13 cellular contexts compared by ENCODE assay signal in the genomic region with DNA sequence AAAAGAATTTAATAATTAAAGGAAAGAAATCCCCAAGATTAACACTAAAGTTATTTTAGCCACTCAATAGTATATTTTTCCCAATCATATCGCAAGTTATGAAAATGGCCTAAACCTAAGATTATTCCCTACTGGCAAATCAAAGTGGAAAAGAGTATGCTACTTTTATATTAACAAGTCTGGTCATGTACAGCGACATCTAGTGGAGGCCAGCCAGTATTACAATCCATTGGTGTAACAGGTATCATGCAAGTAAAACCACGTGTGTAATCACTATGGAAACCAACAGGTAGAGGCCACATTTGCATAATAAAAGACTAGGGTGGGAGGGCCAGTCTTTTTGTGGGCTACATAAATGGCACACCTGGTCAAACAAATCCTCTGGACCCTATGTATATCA.
DNase-seq lines count a peak whose midpoint lies in the region; ATAC-seq, FAIRE-seq and TF ChIP-seq lines count a peak whose summit lies in the region.
"Had no signal": no experiment of that assay in that cellular context is flagged by ENCODE, and none has a peak within 500 bp of the region (broad histone marks: within the 10 kb centered on the region; RNA-seq: fewer than 3 reads in every experiment).

No MANE protein-coding gene starts in this region.

- in situ Hi-C loops in transverse colon (cut with MboI; ENCODE audit: low pct_ligation_motif_present in 1 of 4, low pct_unique_long_range_greater_than_20kb in 1 of 4, low sequenced_read_pairs in 3 of 4), result no loop called here

- intact Hi-C loops in PC-3 (cut with micrococcal nuclease) (no loop called here), CD14-positive monocyte (cut with micrococcal nuclease) (no loop called here), transverse colon (cut with DNase I; ENCODE audit: low total_unique reads) (no loop called here)

- H3K4me3 ChIP-seq in PC-3 (ENCODE audit: low read length) (no peak overlapping the region), transverse colon (no peak overlapping the region)
- H3K4me3 ChIP-seq: thoracic aorta had no signal

- H3K9me3 Mint-ChIP-seq in CD14-positive monocyte, result peaks cover 9 to 41% (median 22%) of the 10 kb centered on the region in 7 donors

- H3K9me3 ChIP-seq in PC-3 (ENCODE audit: low read length) (0 out of 2 replicates have a peak, but pooled peaks cover 10% of the 10 kb centered on the region), transverse colon (peaks cover 4 to 8% of the 10 kb centered on the region in 2 donors)

- no peak overlapping the region for H3K4me3 Mint-ChIP-seq in CD14-positive monocyte
- H3K4me3 Mint-ChIP-seq: activated naive CD8-positive, alpha-beta T cell treated with anti-CD3 and anti-CD28 coated beads, Interleukin-2, amount 10 ng/mL, durations not matched to agents 7 days and 5 days had no signal

- WGBS in transverse colon (ENCODE audit: low coverage in 1 of 2), 2 donors, result 46 to 61% methylated on average over 2 to 3 of the region's 3 CpGs

- no peaks in the 10 kb centered on the region for H3K27me3 ChIP-seq in PC-3 (ENCODE audit: low read length)
- no peaks in the 10 kb centered on the region for H3K27me3 ChIP-seq in transverse colon

- H2AFZ ChIP-seq in PC-3 (ENCODE audit: low read length), result no peak overlapping the region

- no peak overlapping the region for H3K4me2 ChIP-seq in PC-3 (ENCODE audit: low read length)

- no peak for DNase-seq in D721Med (ENCODE audit: insufficient read length, low spot score)
- no peak for DNase-seq in GM20000 (ENCODE audit: low spot score)
- DNase-seq in PC-3, result peak; percentile 53
- peak; percentile 2 for DNase-seq in fibroblast of peridontal ligament (ENCODE audit: extremely low read depth)
- no peak for DNase-seq in CD14-positive monocyte (ENCODE audit: low spot score)
- DNase-seq in activated CD8-positive, alpha-beta memory T cell treated with anti-CD3 and anti-CD28 coated beads, Interleukin-2, amount 50 U/mL, for 48 hours, result no peak
- DNase-seq in transverse colon, result no peak
- DNase-seq: activated naive CD8-positive, alpha-beta T cell treated with anti-CD3 and anti-CD28 coated beads, Interleukin-2, amount 10 ng/mL, durations not matched to agents 7 days and 5 days; Right ventricle myocardium superior; small intestine had no signal

- no peak overlapping the region for H3K27ac Mint-ChIP-seq in CD14-positive monocyte
- H3K27ac Mint-ChIP-seq: activated naive CD8-positive, alpha-beta T cell treated with anti-CD3 and anti-CD28 coated beads, Interleukin-2, amount 10 ng/mL, durations not matched to agents 7 days and 5 days had no signal

- no peaks in the 10 kb centered on the region for H4K20me1 ChIP-seq in PC-3 (ENCODE audit: low read length)

- no peaks in the 10 kb centered on the region for H3K4me1 Mint-ChIP-seq in CD14-positive monocyte
- H3K4me1 Mint-ChIP-seq: activated naive CD8-positive, alpha-beta T cell treated with anti-CD3 and anti-CD28 coated beads, Interleukin-2, amount 10 ng/mL, durations not matched to agents 7 days and 5 days had no signal

- H3F3A ChIP-seq in PC-3 (ENCODE audit: low read length, unreplicated experiment), result no peaks in the 10 kb centered on the region

- no peak for FAIRE-seq in D721Med (lab: Jason Lieb, UNC)
- FAIRE-seq: GM18507, small intestine had no signal

- peaks cover under 1% of the 10 kb centered on the region; the same call in 1 of the 2 replicates for H3K4me1 ChIP-seq in PC-3 (ENCODE audit: insufficient read depth, low read length)
- H3K4me1 ChIP-seq in transverse colon, result no peaks in the 10 kb centered on the region

- TF ChIP-seq POLR2A in transverse colon (IDR thresholded peaks at IDR 0.05), result no peak

- TF ChIP-seq EP300 in transverse colon (IDR thresholded peaks at IDR 0.05; ENCODE audit: low read depth), result no peak

- peaks cover 0 to 1% (median 0%) of the 10 kb centered on the region in 3 donors for H3K27me3 Mint-ChIP-seq in CD14-positive monocyte (ENCODE audit: low read depth in 3 of 3)
- H3K27me3 Mint-ChIP-seq: activated naive CD8-positive, alpha-beta T cell treated with anti-CD3 and anti-CD28 coated beads, Interleukin-2, amount 10 ng/mL, durations not matched to agents 7 days and 5 days had no signal

- H3K27ac ChIP-seq in PC-3 (ENCODE audit: low read length) (no peak overlapping the region), transverse colon (no peak overlapping the region)
- H3K27ac ChIP-seq: thoracic aorta had no signal

- no peaks in the 10 kb centered on the region for H3K9me2 ChIP-seq in PC-3 (replicated peaks; ENCODE audit: low read length)

- CTCF ChIA-PET in PC-3 (lab: Charles Lee), result no interaction called here

- ATAC-seq in PC-3 (no peak), HG02840 (IDR thresholded peaks at IDR 0.05; ENCODE audit: low FRiP score, unreplicated experiment) (no peak)

- H3K9ac ChIP-seq in PC-3 (ENCODE audit: low read length), result no peak overlapping the region

- H3K79me2 ChIP-seq in PC-3 (ENCODE audit: low read length), result no peaks in the 10 kb centered on the region

- BruUV-seq in PC-3 (replicated peaks; lab: Mats Ljungman, UMichigan), result no TSS peak

- H3K36me3 Mint-ChIP-seq in CD14-positive monocyte, result no peaks in the 10 kb centered on the region
- H3K36me3 Mint-ChIP-seq: activated naive CD8-positive, alpha-beta T cell treated with anti-CD3 and anti-CD28 coated beads, Interleukin-2, amount 10 ng/mL, durations not matched to agents 7 days and 5 days had no signal

- H3K36me3 ChIP-seq in PC-3 (ENCODE audit: low read depth, low read length), result no peaks in the 10 kb centered on the region
- H3K36me3 ChIP-seq in transverse colon, result no peaks in the 10 kb centered on the region
- H3K36me3 ChIP-seq: thoracic aorta had no signal

- TF ChIP-seq CTCF in D721Med (IDR thresholded peaks at IDR 0.05; ENCODE audit: insufficient read depth, missing control alignments) (peak; percentile 39), GM20000 (IDR thresholded peaks at IDR 0.05; ENCODE audit: extremely low read depth, missing control alignments) (peak; percentile 25), PC-3 (conservative IDR thresholded peaks at IDR 0.05; ENCODE audit: low read depth, low read length) (peak; percentile 76), CD14-positive monocyte (IDR thresholded peaks at IDR 0.05) (no peak), transverse colon (IDR thresholded peaks at IDR 0.05) (peak in 1 of 5 experiments; percentile 17)

- POLR2A ChIA-PET in PC-3 (lab: Charles Lee; ENCODE audit: unreplicated experiment), result no interaction called here

Comparison
In these comparisons a context has a peak if more than half of its experiments do, and no peak if none do; other contexts are left out.
1. DNase-seq: peak in PC-3 (single experiment) and fibroblast of peridontal ligament (single experiment); none in D721Med (single experiment), GM20000 (single experiment), CD14-positive monocyte (single experiment), activated CD8-positive, alpha-beta memory T cell treated with anti-CD3 and anti-CD28 coated beads, Interleukin-2, amount 50 U/mL, for 48 hours (single experiment) and transverse colon (single experiment).